ENCODE assay signal across 1 cellular context in the genomic region with DNA sequence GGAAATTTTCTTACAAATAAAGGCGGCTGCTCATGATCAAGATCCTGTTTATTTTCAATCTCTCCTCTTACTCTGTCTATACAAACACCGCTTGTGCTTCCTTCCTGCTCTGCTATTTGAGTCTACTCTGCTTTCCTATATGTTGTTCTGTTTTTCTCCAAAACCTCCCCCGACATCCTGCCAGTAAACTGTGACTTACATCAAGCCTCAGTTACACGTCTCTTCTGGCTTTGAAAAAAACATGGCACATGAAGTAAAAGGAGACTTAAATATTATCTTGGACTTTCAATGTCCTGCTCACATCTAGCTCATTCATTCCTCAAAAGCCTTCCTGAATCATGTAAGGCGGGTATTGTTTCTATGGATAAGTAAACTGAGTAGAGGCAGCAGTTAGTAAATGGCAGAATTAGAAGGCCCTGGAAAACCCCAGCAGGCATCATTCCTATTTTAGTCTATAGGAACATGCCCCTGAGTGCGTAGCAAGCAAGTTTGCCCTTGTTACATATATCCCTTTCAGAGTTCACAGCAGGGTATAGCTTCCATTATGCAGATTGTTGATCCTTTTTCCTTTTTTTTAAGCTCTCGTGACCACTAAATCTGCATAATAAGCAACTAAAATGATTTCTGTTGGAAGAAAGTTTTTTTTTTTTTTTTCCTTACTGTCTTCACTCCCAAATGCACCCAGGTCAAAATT.
TF ChIP-seq lines count a peak whose summit lies in the region.

No MANE protein-coding gene starts in this region.

TF ChIP-seq in GM23338, 12 proteins besides CTCF, POLR2A, EP300 and RAD21 (continued from another document):
- TF ChIP-seq, protein P1, sequence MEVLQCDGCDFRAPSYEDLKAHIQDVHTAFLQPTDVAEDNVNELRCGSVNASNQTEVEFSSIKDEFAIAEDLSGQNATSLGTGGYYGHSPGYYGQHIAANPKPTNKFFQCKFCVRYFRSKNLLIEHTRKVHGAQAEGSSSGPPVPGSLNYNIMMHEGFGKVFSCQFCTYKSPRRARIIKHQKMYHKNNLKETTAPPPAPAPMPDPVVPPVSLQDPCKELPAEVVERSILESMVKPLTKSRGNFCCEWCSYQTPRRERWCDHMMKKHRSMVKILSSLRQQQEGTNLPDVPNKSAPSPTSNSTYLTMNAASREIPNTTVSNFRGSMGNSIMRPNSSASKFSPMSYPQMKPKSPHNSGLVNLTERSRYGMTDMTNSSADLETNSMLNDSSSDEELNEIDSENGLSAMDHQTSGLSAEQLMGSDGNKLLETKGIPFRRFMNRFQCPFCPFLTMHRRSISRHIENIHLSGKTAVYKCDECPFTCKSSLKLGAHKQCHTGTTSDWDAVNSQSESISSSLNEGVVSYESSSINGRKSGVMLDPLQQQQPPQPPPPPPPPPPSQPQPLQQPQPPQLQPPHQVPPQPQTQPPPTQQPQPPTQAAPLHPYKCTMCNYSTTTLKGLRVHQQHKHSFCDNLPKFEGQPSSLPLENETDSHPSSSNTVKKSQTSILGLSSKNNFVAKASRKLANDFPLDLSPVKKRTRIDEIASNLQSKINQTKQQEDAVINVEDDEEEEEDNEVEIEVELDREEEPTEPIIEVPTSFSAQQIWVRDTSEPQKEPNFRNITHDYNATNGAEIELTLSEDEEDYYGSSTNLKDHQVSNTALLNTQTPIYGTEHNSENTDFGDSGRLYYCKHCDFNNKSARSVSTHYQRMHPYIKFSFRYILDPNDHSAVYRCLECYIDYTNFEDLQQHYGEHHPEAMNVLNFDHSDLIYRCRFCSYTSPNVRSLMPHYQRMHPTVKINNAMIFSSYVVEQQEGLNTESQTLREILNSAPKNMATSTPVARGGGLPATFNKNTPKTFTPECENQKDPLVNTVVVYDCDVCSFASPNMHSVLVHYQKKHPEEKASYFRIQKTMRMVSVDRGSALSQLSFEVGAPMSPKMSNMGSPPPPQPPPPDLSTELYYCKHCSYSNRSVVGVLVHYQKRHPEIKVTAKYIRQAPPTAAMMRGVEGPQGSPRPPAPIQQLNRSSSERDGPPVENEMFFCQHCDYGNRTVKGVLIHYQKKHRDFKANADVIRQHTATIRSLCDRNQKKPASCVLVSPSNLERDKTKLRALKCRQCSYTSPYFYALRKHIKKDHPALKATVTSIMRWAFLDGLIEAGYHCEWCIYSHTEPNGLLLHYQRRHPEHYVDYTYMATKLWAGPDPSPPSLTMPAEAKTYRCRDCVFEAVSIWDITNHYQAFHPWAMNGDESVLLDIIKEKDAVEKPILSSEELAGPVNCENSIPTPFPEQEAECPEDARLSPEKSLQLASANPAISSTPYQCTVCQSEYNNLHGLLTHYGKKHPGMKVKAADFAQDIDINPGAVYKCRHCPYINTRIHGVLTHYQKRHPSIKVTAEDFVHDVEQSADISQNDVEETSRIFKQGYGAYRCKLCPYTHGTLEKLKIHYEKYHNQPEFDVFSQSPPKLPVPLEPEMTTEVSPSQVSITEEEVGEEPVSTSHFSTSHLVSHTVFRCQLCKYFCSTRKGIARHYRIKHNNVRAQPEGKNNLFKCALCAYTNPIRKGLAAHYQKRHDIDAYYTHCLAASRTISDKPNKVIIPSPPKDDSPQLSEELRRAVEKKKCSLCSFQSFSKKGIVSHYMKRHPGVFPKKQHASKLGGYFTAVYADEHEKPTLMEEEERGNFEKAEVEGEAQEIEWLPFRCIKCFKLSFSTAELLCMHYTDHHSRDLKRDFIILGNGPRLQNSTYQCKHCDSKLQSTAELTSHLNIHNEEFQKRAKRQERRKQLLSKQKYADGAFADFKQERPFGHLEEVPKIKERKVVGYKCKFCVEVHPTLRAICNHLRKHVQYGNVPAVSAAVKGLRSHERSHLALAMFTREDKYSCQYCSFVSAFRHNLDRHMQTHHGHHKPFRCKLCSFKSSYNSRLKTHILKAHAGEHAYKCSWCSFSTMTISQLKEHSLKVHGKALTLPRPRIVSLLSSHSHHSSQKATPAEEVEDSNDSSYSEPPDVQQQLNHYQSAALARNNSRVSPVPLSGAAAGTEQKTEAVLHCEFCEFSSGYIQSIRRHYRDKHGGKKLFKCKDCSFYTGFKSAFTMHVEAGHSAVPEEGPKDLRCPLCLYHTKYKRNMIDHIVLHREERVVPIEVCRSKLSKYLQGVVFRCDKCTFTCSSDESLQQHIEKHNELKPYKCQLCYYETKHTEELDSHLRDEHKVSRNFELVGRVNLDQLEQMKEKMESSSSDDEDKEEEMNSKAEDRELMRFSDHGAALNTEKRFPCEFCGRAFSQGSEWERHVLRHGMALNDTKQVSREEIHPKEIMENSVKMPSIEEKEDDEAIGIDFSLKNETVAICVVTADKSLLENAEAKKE (CRISPR knock-in tag; IDR thresholded peaks at IDR 0.05): no peak
- no peak for TF ChIP-seq POLR2AphosphoS5 (IDR thresholded peaks at IDR 0.05; ENCODE audit: low read depth)
- TF ChIP-seq ZNF114 (CRISPR knock-in tag; IDR thresholded peaks at IDR 0.05): no peak
- no peak for TF ChIP-seq CREB1 (CRISPR knock-in tag; IDR thresholded peaks at IDR 0.05; ENCODE audit: low read depth)
- TF ChIP-seq, protein P2, sequence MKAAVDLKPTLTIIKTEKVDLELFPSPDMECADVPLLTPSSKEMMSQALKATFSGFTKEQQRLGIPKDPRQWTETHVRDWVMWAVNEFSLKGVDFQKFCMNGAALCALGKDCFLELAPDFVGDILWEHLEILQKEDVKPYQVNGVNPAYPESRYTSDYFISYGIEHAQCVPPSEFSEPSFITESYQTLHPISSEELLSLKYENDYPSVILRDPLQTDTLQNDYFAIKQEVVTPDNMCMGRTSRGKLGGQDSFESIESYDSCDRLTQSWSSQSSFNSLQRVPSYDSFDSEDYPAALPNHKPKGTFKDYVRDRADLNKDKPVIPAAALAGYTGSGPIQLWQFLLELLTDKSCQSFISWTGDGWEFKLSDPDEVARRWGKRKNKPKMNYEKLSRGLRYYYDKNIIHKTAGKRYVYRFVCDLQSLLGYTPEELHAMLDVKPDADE (IDR thresholded peaks at IDR 0.05): no peak
- TF ChIP-seq NANOG (IDR thresholded peaks at IDR 0.05; ENCODE audit: borderline replicate concordance): no peak
- no peak for TF ChIP-seq STAT1 (IDR thresholded peaks at IDR 0.05; ENCODE audit: unreplicated experiment)
- no peak for TF ChIP-seq ZNF331 (CRISPR knock-in tag; IDR thresholded peaks at IDR 0.05; ENCODE audit: low read depth)
- TF ChIP-seq, protein P3, sequence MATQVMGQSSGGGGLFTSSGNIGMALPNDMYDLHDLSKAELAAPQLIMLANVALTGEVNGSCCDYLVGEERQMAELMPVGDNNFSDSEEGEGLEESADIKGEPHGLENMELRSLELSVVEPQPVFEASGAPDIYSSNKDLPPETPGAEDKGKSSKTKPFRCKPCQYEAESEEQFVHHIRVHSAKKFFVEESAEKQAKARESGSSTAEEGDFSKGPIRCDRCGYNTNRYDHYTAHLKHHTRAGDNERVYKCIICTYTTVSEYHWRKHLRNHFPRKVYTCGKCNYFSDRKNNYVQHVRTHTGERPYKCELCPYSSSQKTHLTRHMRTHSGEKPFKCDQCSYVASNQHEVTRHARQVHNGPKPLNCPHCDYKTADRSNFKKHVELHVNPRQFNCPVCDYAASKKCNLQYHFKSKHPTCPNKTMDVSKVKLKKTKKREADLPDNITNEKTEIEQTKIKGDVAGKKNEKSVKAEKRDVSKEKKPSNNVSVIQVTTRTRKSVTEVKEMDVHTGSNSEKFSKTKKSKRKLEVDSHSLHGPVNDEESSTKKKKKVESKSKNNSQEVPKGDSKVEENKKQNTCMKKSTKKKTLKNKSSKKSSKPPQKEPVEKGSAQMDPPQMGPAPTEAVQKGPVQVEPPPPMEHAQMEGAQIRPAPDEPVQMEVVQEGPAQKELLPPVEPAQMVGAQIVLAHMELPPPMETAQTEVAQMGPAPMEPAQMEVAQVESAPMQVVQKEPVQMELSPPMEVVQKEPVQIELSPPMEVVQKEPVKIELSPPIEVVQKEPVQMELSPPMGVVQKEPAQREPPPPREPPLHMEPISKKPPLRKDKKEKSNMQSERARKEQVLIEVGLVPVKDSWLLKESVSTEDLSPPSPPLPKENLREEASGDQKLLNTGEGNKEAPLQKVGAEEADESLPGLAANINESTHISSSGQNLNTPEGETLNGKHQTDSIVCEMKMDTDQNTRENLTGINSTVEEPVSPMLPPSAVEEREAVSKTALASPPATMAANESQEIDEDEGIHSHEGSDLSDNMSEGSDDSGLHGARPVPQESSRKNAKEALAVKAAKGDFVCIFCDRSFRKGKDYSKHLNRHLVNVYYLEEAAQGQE (IDR thresholded peaks at IDR 0.05; ENCODE audit: unreplicated experiment): no peak
- TF ChIP-seq EZH2phosphoT487 (IDR thresholded peaks at IDR 0.05; ENCODE audit: unreplicated experiment): no peak
- no peak for TF ChIP-seq JUNB (IDR thresholded peaks at IDR 0.05; ENCODE audit: unreplicated experiment)
